Comparison of ENCODE assay signal across 7 cellular contexts in the genomic region with DNA sequence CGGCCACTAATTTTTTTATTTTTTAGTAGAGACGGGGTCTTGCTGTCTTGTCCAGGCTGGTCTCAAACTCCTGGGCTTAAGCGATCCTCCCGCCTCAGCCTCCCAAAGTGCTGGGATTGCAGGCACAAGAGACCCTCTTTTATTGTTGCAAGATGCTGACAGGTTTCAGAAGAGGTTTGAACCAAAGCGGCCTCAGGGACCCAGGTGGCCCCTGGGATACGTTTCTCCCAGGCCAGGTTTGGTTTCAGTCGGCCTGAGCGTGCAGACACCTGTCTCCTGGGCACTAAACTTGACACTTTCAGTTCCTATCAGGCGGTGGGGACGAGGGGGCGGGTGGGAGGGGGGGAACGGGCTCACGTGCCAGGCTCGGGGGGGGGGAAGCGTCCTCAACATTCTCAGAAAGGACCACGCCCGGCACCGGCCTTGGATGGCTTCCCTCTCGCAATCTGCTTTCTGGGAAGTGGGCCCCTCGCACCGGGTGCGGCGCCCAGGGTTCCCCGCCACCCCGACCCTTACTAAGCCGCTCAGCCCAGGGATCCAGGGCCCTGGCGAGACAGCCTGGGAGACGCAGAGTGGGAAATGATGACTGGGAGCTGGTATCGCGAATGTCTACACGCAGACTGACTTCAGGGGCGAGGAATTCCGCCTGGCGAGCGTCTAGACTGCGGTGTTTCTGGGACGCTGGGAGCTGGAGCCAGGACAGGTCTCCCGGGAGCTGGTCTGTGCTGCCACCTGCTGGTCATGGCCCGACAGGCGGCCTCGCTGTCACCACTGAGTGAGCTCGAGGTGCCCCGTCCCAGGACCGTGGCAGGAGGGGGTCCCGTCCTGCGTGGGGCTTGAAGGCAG.
DNase-seq lines count a peak whose midpoint lies in the region; ATAC-seq lines count a peak whose summit lies in the region.

No MANE protein-coding gene starts in this region.

- peak overlapping the region; percentile 55; the same call in 1 of the 2 replicates for H3K4me3 ChIP-seq in GM08714 (ENCODE audit: low read length)
- H3K4me3 ChIP-seq in effector memory CD4-positive, alpha-beta T cell (ENCODE audit: insufficient read depth, low read depth, low read length, poor library complexity, severe bottlenecking): peak overlapping the region; percentile 40

- H3K27me3 ChIP-seq in effector memory CD4-positive, alpha-beta T cell (replicated peaks; ENCODE audit: control insufficient read depth, insufficient read depth, low read length, poor library complexity, severe bottlenecking): no peaks in the 10 kb centered on the region

- no peaks in the 10 kb centered on the region for H3K9me3 ChIP-seq in effector memory CD4-positive, alpha-beta T cell (ENCODE audit: control insufficient read depth, low read length)

- no peak overlapping the region for H3K27ac ChIP-seq in effector memory CD4-positive, alpha-beta T cell (ENCODE audit: insufficient read depth, low read length, poor library complexity, severe bottlenecking)

- H3K4me1 ChIP-seq in effector memory CD4-positive, alpha-beta T cell (ENCODE audit: control insufficient read depth, insufficient read depth, low read length, poor library complexity, severe bottlenecking): peaks cover 26% of the 10 kb centered on the region

- no peaks in the 10 kb centered on the region for H3K36me3 ChIP-seq in effector memory CD4-positive, alpha-beta T cell (ENCODE audit: control insufficient read depth, insufficient read depth, low read length)

- peak; percentile 44 for ATAC-seq in HG02981 (IDR thresholded peaks at IDR 0.05; ENCODE audit: unreplicated experiment)

- DNase-seq in NCI-H460 (ENCODE audit: extremely low read depth, low read depth) (peak; percentile 73), mesenteric fat pad (ENCODE audit: low spot score) (peak; percentile 98)
- peak; percentile 98 for DNase-seq in activated CD8-positive, alpha-beta memory T cell treated with anti-CD3 and anti-CD28 coated beads for 24 hours
- peak; percentile 74 to 84 (median 76) for DNase-seq in effector memory CD4-positive, alpha-beta T cell
- peak; percentile 75 for DNase-seq in stimulated activated CD8-positive, alpha-beta memory T cell treated with anti-CD3 and anti-CD28 coated beads, Interleukin-12 subunit alpha, Interleukin-12 subunit beta, amount 100 ng/mL, for 24 hours (ENCODE audit: extremely low read depth)
